In genomic region chr15:75637245-75638009, GRCh38 we compare ENCODE assay signal across 8 cellular contexts. TPM values are rescaled to one million over a fixed set of nuclear protein-coding genes. Genes with fewer than 3 reads are reported as not detected.
DNase-seq lines count a peak whose midpoint lies in the region; ATAC-seq lines count a peak whose summit lies in the region.

No MANE protein-coding gene starts in this region.

- ATAC-seq in activated CD4-positive, alpha-beta T cell treated with anti-CD3 and anti-CD28 coated beads for 36 hours: no peak
- ATAC-seq in T-helper 17 cell (no peak), GM21390 (IDR thresholded peaks at IDR 0.05; ENCODE audit: unreplicated experiment) (no peak)

- H3K27ac ChIP-seq in iPS-18a (ENCODE audit: low read length) (no peak overlapping the region), subcutaneous abdominal adipose tissue (ENCODE audit: low read depth, low read length) (peak overlapping the region; percentile 88)

- H3K4me1 Mint-ChIP-seq in activated CD4-positive, alpha-beta T cell treated with anti-CD3 and anti-CD28 coated beads for 36 hours: peaks cover 25% of the 10 kb centered on the region
- peaks cover 36% of the 10 kb centered on the region for H3K4me1 Mint-ChIP-seq in T-helper 17 cell

- peak overlapping the region; percentile 99 for H3K4me3 Mint-ChIP-seq in activated CD4-positive, alpha-beta T cell treated with anti-CD3 and anti-CD28 coated beads for 36 hours
- peak overlapping the region; percentile 94 for H3K4me3 Mint-ChIP-seq in T-helper 17 cell

- no peak for DNase-seq in activated CD4-positive, alpha-beta T cell treated with anti-CD3 and anti-CD28 coated beads for 36 hours
- DNase-seq in activated CD4-positive, alpha-beta T cell treated with anti-CD3 and anti-CD28 coated beads, Interleukin-2, amount 50 U/mL, for 48 hours: no peak
- DNase-seq in T-helper 17 cell (no peak), NCI-H446 (lab: John Stamatoyannopoulos, UW) (no peak), occipital lobe (lab: John Stamatoyannopoulos, UW) (no peak)

- H3K9ac ChIP-seq in iPS-18a (ENCODE audit: low read length) (no peak overlapping the region), subcutaneous abdominal adipose tissue (ENCODE audit: low read length in 5 of 5) (peak overlapping the region; percentile 49 to 87 (median 65))

- no peaks in the 10 kb centered on the region for H3K9me3 Mint-ChIP-seq in activated CD4-positive, alpha-beta T cell treated with anti-CD3 and anti-CD28 coated beads for 36 hours (ENCODE audit: low read depth)

- peaks cover 32% of the 10 kb centered on the region for H3K36me3 Mint-ChIP-seq in activated CD4-positive, alpha-beta T cell treated with anti-CD3 and anti-CD28 coated beads for 36 hours (ENCODE audit: low read depth)
- H3K36me3 Mint-ChIP-seq in T-helper 17 cell (ENCODE audit: low read depth): no peaks in the 10 kb centered on the region

- CTCF ChIA-PET in activated CD4-positive, alpha-beta T cell treated with anti-CD3 and anti-CD28 coated beads for 36 hours (lab: Charles Lee): interaction anchor here (0.5 to 3.3 kb wide), 6 partner anchors 12 to 270 kb away, joined by 3 to 17 read pairs (median 3); partner anchors contain the start of gene SNUPN

- peak overlapping the region; percentile 96 for H3K27ac Mint-ChIP-seq in activated CD4-positive, alpha-beta T cell treated with anti-CD3 and anti-CD28 coated beads for 36 hours
- peak overlapping the region; percentile 90 for H3K27ac Mint-ChIP-seq in T-helper 17 cell

- peak overlapping the region; percentile 91 for H3K4me3 ChIP-seq in iPS-18a (ENCODE audit: low read length)
- H3K4me3 ChIP-seq in subcutaneous abdominal adipose tissue (ENCODE audit: low read depth in 1 of 5, low read length in 5 of 5): peak overlapping the region in 4 of 5 donors; percentile 27 to 100 (median 79)

- H3K27me3 ChIP-seq in iPS-18a (ENCODE audit: control insufficient read depth, insufficient read depth, low read length): no peaks in the 10 kb centered on the region
- H3K27me3 ChIP-seq in subcutaneous abdominal adipose tissue (ENCODE audit: control insufficient read depth in 5 of 5, insufficient read depth in 4 of 5, low read length in 5 of 5): no peaks in the 10 kb centered on the region

- POLR2A ChIA-PET in activated CD4-positive, alpha-beta T cell treated with anti-CD3 and anti-CD28 coated beads for 36 hours (lab: Charles Lee): interaction anchor here (0.7 to 4.6 kb wide), 3 partner anchors 10 to 184 kb away, joined by 3 to 47 read pairs (median 3); partner anchors contain the start of gene SIN3A

- intact Hi-C loops in activated CD4-positive, alpha-beta T cell treated with anti-CD3 and anti-CD28 coated beads for 36 hours (cut with DNase I, micrococcal nuclease): loop anchor here (2.0 to 5.0 kb wide), 4 partner anchors 59 to 850 kb away; partner anchors contain the start of genes COX5A (in 1 of the 2) and PTPN9 (in 1 of the 2)

- peaks cover 7% of the 10 kb centered on the region for H3K4me1 ChIP-seq in iPS-18a (ENCODE audit: control insufficient read depth, low read depth, low read length)
- H3K4me1 ChIP-seq in subcutaneous abdominal adipose tissue (ENCODE audit: control insufficient read depth in 5 of 5, insufficient read depth in 5 of 5, low read length in 5 of 5): peaks cover 13 to 41% (median 39%) of the 10 kb centered on the region in 5 donors

- H3K36me3 ChIP-seq in iPS-18a (ENCODE audit: control insufficient read depth, low read depth, low read length) (peaks cover 3% of the 10 kb centered on the region), subcutaneous abdominal adipose tissue (ENCODE audit: control insufficient read depth in 5 of 5, insufficient read depth in 5 of 5, low read length in 5 of 5) (no peaks in the 10 kb centered on the region)

- no peaks in the 10 kb centered on the region for H3K9me3 ChIP-seq in T-helper 17 cell (ENCODE audit: control insufficient read depth, low read length, poor library complexity, severe bottlenecking)
- no peaks in the 10 kb centered on the region for H3K9me3 ChIP-seq in iPS-18a (ENCODE audit: control insufficient read depth, low read depth, low read length)
- no peaks in the 10 kb centered on the region for H3K9me3 ChIP-seq in subcutaneous abdominal adipose tissue (ENCODE audit: control insufficient read depth in 5 of 5, low read length in 5 of 5)

- no peaks in the 10 kb centered on the region for H3K27me3 Mint-ChIP-seq in activated CD4-positive, alpha-beta T cell treated with anti-CD3 and anti-CD28 coated beads for 36 hours
- no peaks in the 10 kb centered on the region for H3K27me3 Mint-ChIP-seq in T-helper 17 cell

RNA-seq across cellular contexts. Expression of gene IMP3, which starts 2.6 kb away (rescaled TPM):
- 10 to 100 TPM; 80.3 to 87.5 TPM for total RNA-seq in activated CD4-positive, alpha-beta T cell treated with anti-CD3 and anti-CD28 coated beads for 36 hours
- total RNA-seq in T-helper 17 cell (10 to 100 TPM; 30.1 to 35.5 TPM), occipital lobe (35.9 TPM)

RNA-seq across cellular contexts. Expression of gene SNX33, which starts 10.3 kb away (rescaled TPM):
- total RNA-seq in activated CD4-positive, alpha-beta T cell treated with anti-CD3 and anti-CD28 coated beads for 36 hours: 1 to 10 TPM; 2.2 to 2.4 TPM
- total RNA-seq in T-helper 17 cell (1 to 10 TPM; 1.7 to 1.8 TPM), occipital lobe (1.4 TPM)

RNA-seq across cellular contexts. Expression of gene SNUPN, which starts 11.9 kb away (rescaled TPM):
- total RNA-seq in activated CD4-positive, alpha-beta T cell treated with anti-CD3 and anti-CD28 coated beads for 36 hours: 10 to 100 TPM; 37.4 to 40.3 TPM
- 10 to 100 TPM; 14.5 to 15.0 TPM for total RNA-seq in T-helper 17 cell
- total RNA-seq in occipital lobe: 26.0 TPM

RNA-seq across cellular contexts. Expression of gene PTPN9, which starts 58.3 kb away (rescaled TPM):
- 10 to 100 TPM; 15.0 to 16.5 TPM for total RNA-seq in activated CD4-positive, alpha-beta T cell treated with anti-CD3 and anti-CD28 coated beads for 36 hours
- total RNA-seq in T-helper 17 cell (10 to 100 TPM; 19.8 to 21.6 TPM), occipital lobe (29.3 TPM)
